In genomic region chr1:25641329-25641725, GRCh38 we compare ENCODE assay signal across 26 cellular contexts. TPM values are rescaled to one million over a fixed set of nuclear protein-coding genes. Genes with fewer than 3 reads are reported as not detected.
DNase-seq lines count a peak whose midpoint lies in the region; ATAC-seq and TF ChIP-seq lines count a peak whose summit lies in the region.
"Had no signal": no experiment of that assay in that cellular context is flagged by ENCODE, and none has a peak within 500 bp of the region (broad histone marks: within the 10 kb centered on the region; RNA-seq: fewer than 3 reads in every experiment).

No MANE protein-coding gene starts in this region.

- H3K9ac ChIP-seq in liver (ENCODE audit: low read depth in 1 of 2, low read length in 2 of 2): no peak overlapping the region
- no peak overlapping the region for H3K9ac ChIP-seq in smooth muscle cell (ENCODE audit: low read depth)
- H3K9ac ChIP-seq: GM23248 had no signal

- H3K27ac Mint-ChIP-seq in activated CD8-positive, alpha-beta T cell treated with anti-CD3 and anti-CD28 coated beads, Interleukin-2, amount 10 ng/mL, durations not matched to agents 7 days and 5 days: peak overlapping the region; percentile 25
- H3K27ac Mint-ChIP-seq in activated CD8-positive, alpha-beta T cell treated with anti-CD3 and anti-CD28 coated beads for 36 hours: no peak overlapping the region
- no peak overlapping the region for H3K27ac Mint-ChIP-seq in activated T-helper 17 cell treated with anti-CD3 and anti-CD28 coated beads, Interleukin-2, amount 50 U/mL, for 72 hours

- peaks cover 30% of the 10 kb centered on the region for H3K9me3 Mint-ChIP-seq in activated CD8-positive, alpha-beta T cell treated with anti-CD3 and anti-CD28 coated beads, Interleukin-2, amount 10 ng/mL, durations not matched to agents 7 days and 5 days (ENCODE audit: insufficient read depth)
- peaks cover 20% of the 10 kb centered on the region for H3K9me3 Mint-ChIP-seq in activated CD8-positive, alpha-beta T cell treated with anti-CD3 and anti-CD28 coated beads for 36 hours
- no peaks in the 10 kb centered on the region for H3K9me3 Mint-ChIP-seq in activated T-helper 17 cell treated with anti-CD3 and anti-CD28 coated beads, Interleukin-2, amount 50 U/mL, for 72 hours

- POLR2A ChIA-PET in activated CD8-positive, alpha-beta T cell treated with anti-CD3 and anti-CD28 coated beads, Interleukin-2, amount 10 ng/mL, durations not matched to agents 7 days and 5 days (lab: Charles Lee): interaction anchor here (0.8 to 1.1 kb wide), 3 partner anchors 9 to 35 kb away, joined by 3 to 7 read pairs (median 4); no protein-coding TSS in a partner anchor
- POLR2A ChIA-PET in activated CD8-positive, alpha-beta T cell treated with anti-CD3 and anti-CD28 coated beads for 36 hours (lab: Charles Lee): interaction anchor here (1.0 to 2.7 kb wide), 4 partner anchors 14 to 34 kb away, joined by 3 to 10 read pairs (median 4); no protein-coding TSS in a partner anchor

- H3K36me3 Mint-ChIP-seq in activated CD8-positive, alpha-beta T cell treated with anti-CD3 and anti-CD28 coated beads, Interleukin-2, amount 10 ng/mL, durations not matched to agents 7 days and 5 days (ENCODE audit: low read depth): peaks cover 70% of the 10 kb centered on the region
- peaks cover 22% of the 10 kb centered on the region for H3K36me3 Mint-ChIP-seq in activated CD8-positive, alpha-beta T cell treated with anti-CD3 and anti-CD28 coated beads for 36 hours (ENCODE audit: low read depth)
- H3K36me3 Mint-ChIP-seq in activated T-helper 17 cell treated with anti-CD3 and anti-CD28 coated beads, Interleukin-2, amount 50 U/mL, for 72 hours (ENCODE audit: low read depth): no peaks in the 10 kb centered on the region

- H3K4me1 ChIP-seq in liver (ENCODE audit: control insufficient read depth in 4 of 4, insufficient read depth in 4 of 4, low read length in 3 of 4) (peaks cover 7 to 14% (median 9%) of the 10 kb centered on the region in 4 donors), right lobe of liver (peaks cover 0 to 12% (median 3%) of the 10 kb centered on the region in 4 donors), smooth muscle cell (ENCODE audit: low read depth) (peaks cover 18% of the 10 kb centered on the region), vagina (peaks cover 31% of the 10 kb centered on the region)

- H3K9me3 ChIP-seq in liver (ENCODE audit: control insufficient read depth in 4 of 4, low read length in 3 of 4) (no peaks in the 10 kb centered on the region), right lobe of liver (peaks cover 0 to 6% (median 0%) of the 10 kb centered on the region in 4 donors), smooth muscle cell (replicated peaks; ENCODE audit: low read depth) (no peaks in the 10 kb centered on the region), vagina (no peaks in the 10 kb centered on the region)

- CTCF ChIA-PET in activated CD8-positive, alpha-beta T cell treated with anti-CD3 and anti-CD28 coated beads, Interleukin-2, amount 10 ng/mL, durations not matched to agents 7 days and 5 days (lab: Charles Lee): interaction anchor here (1.3 to 5.7 kb wide), 3 partner anchors 9 to 22 kb away, joined by 7 to 63 read pairs (median 10); no protein-coding TSS in a partner anchor
- CTCF ChIA-PET in activated CD8-positive, alpha-beta T cell treated with anti-CD3 and anti-CD28 coated beads for 36 hours (lab: Charles Lee): interaction anchor here (1.1 to 4.9 kb wide), 3 partner anchors 9 to 169 kb away, joined by 4 to 25 read pairs (median 22); no protein-coding TSS in a partner anchor

- H3K4me3 Mint-ChIP-seq in activated CD8-positive, alpha-beta T cell treated with anti-CD3 and anti-CD28 coated beads, Interleukin-2, amount 10 ng/mL, durations not matched to agents 7 days and 5 days: no peak overlapping the region
- no peak overlapping the region for H3K4me3 Mint-ChIP-seq in activated CD8-positive, alpha-beta T cell treated with anti-CD3 and anti-CD28 coated beads for 36 hours
- peak overlapping the region; percentile 67 for H3K4me3 Mint-ChIP-seq in activated T-helper 17 cell treated with anti-CD3 and anti-CD28 coated beads, Interleukin-2, amount 50 U/mL, for 72 hours
- H3K4me3 Mint-ChIP-seq: neural crest cell had no signal

- TF ChIP-seq POLR2A in right lobe of liver (IDR thresholded peaks at IDR 0.05) (no peak), vagina (IDR thresholded peaks at IDR 0.05) (no peak)

- intact Hi-C loops in activated CD8-positive, alpha-beta T cell treated with anti-CD3 and anti-CD28 coated beads for 36 hours (cut with micrococcal nuclease): no loop called here
- intact Hi-C loops in right lobe of liver (cut with DNase I): no loop called here
- intact Hi-C loops in vagina (cut with DNase I): no loop called here

- H3K79me2 ChIP-seq in smooth muscle cell (ENCODE audit: low read depth): no peaks in the 10 kb centered on the region

- H2AFZ ChIP-seq in smooth muscle cell (ENCODE audit: low read depth): no peak overlapping the region
- H2AFZ ChIP-seq: GM23248 had no signal

- no peak for TF ChIP-seq CTCF in activated CD8-positive, alpha-beta T cell treated with anti-CD3 and anti-CD28 coated beads for 36 hours (IDR thresholded peaks at IDR 0.05)
- no peak for TF ChIP-seq CTCF in liver (IDR thresholded peaks at IDR 0.05; ENCODE audit: low read depth, low read length, missing input control)
- no peak for TF ChIP-seq CTCF in right lobe of liver (IDR thresholded peaks at IDR 0.05)
- TF ChIP-seq CTCF in smooth muscle cell (IDR thresholded peaks at IDR 0.05; ENCODE audit: borderline replicate concordance, insufficient read depth, poor library complexity, severe bottlenecking): no peak
- TF ChIP-seq CTCF in vagina (IDR thresholded peaks at IDR 0.05): no peak

- no peaks in the 10 kb centered on the region for H3F3A ChIP-seq in smooth muscle cell (ENCODE audit: low read depth)

- no peak overlapping the region for H3K4me3 ChIP-seq in liver (ENCODE audit: low read depth in 1 of 3, low read length in 3 of 3)
- H3K4me3 ChIP-seq in right lobe of liver: no peak overlapping the region
- no peak overlapping the region for H3K4me3 ChIP-seq in smooth muscle cell
- no peak overlapping the region for H3K4me3 ChIP-seq in vagina
- H3K4me3 ChIP-seq: dorsolateral prefrontal cortex, GM23248, mucosa of descending colon, thoracic aorta had no signal

- peaks cover 33% of the 10 kb centered on the region for H3K27me3 Mint-ChIP-seq in activated CD8-positive, alpha-beta T cell treated with anti-CD3 and anti-CD28 coated beads, Interleukin-2, amount 10 ng/mL, durations not matched to agents 7 days and 5 days (ENCODE audit: low read depth)
- H3K27me3 Mint-ChIP-seq in activated CD8-positive, alpha-beta T cell treated with anti-CD3 and anti-CD28 coated beads for 36 hours: peaks cover 8% of the 10 kb centered on the region
- no peaks in the 10 kb centered on the region for H3K27me3 Mint-ChIP-seq in activated T-helper 17 cell treated with anti-CD3 and anti-CD28 coated beads, Interleukin-2, amount 50 U/mL, for 72 hours

- 77% methylated on average over 4 of the region's 4 CpGs for WGBS in liver
- 61% methylated on average over 4 of the region's 4 CpGs for WGBS in right lobe of liver (ENCODE audit: insufficient coverage, low coverage, low lambda C conversion rate, missing lambda C conversion rate)
- WGBS in smooth muscle cell (ENCODE audit: low lambda C conversion rate): 87% methylated on average over 4 of the region's 4 CpGs

- ATAC-seq in activated CD8-positive, alpha-beta T cell treated with anti-CD3 and anti-CD28 coated beads, Interleukin-2, amount 10 ng/mL, durations not matched to agents 7 days and 5 days: no peak
- ATAC-seq in activated CD8-positive, alpha-beta T cell treated with anti-CD3 and anti-CD28 coated beads for 36 hours: no peak
- ATAC-seq in right lobe of liver (no peak), GM21723 (IDR thresholded peaks at IDR 0.05; ENCODE audit: unreplicated experiment) (no peak)
- no peak for ATAC-seq in activated T-helper 17 cell treated with anti-CD3 and anti-CD28 coated beads, Interleukin-2, amount 50 U/mL, for 72 hours (replicated peaks)
- ATAC-seq: HepG2, PC-3 had no signal

- H3K27ac ChIP-seq in liver (ENCODE audit: low read depth in 1 of 2, low read length in 2 of 2) (peak overlapping the region; percentile 10 to 36), right lobe of liver (peak overlapping the region in 1 of 3 donors; percentile 22), smooth muscle cell (ENCODE audit: low read depth) (no peak overlapping the region), vagina (no peak overlapping the region)
- H3K27ac ChIP-seq: brain microvascular endothelial cell, GM23248 had no signal

- no peaks in the 10 kb centered on the region for H4K20me1 ChIP-seq in smooth muscle cell (ENCODE audit: low read depth)

- H3K4me1 Mint-ChIP-seq in activated CD8-positive, alpha-beta T cell treated with anti-CD3 and anti-CD28 coated beads, Interleukin-2, amount 10 ng/mL, durations not matched to agents 7 days and 5 days (ENCODE audit: low read depth): peaks cover 54% of the 10 kb centered on the region
- H3K4me1 Mint-ChIP-seq in activated CD8-positive, alpha-beta T cell treated with anti-CD3 and anti-CD28 coated beads for 36 hours (ENCODE audit: low read depth): peaks cover 53% of the 10 kb centered on the region
- H3K4me1 Mint-ChIP-seq in activated T-helper 17 cell treated with anti-CD3 and anti-CD28 coated beads, Interleukin-2, amount 50 U/mL, for 72 hours: peaks cover 23% of the 10 kb centered on the region

- DNase-seq in activated CD8-positive, alpha-beta T cell treated with anti-CD3 and anti-CD28 coated beads, Interleukin-2, amount 10 ng/mL, durations not matched to agents 7 days and 5 days: no peak
- no peak for DNase-seq in activated CD8-positive, alpha-beta T cell treated with anti-CD3 and anti-CD28 coated beads for 36 hours
- no peak for DNase-seq in right lobe of liver
- DNase-seq in smooth muscle cell (lab: John Stamatoyannopoulos, UW; ENCODE audit: unreplicated experiment): no peak
- no peak for DNase-seq in vagina (ENCODE audit: extremely low spot score in 2 of 2)
- DNase-seq: activated CD4-positive, alpha-beta T cell treated with anti-CD3 and anti-CD28 coated beads for 48 hours; activated effector memory CD4-positive, alpha-beta T cell treated with anti-CD3 and anti-CD28 coated beads, Interleukin-2, amount 50 U/mL, for 16 hours; amygdala; brain microvascular endothelial cell; dorsolateral prefrontal cortex; foreskin melanocyte; Karpas-422; mucosa of descending colon; NCI-H1417 treated with DMSO at 0.1 percent for 48 hours; NCI-H2029 treated with DMSO at 0.1 percent for 48 hours; NCI-H526 treated with DMSO at 0.1 percent for 48 hours; PC-3; stimulated activated CD4-positive, alpha-beta T cell treated with anti-CD3 and anti-CD28 coated beads, Interleukin-1b, Interleukin-23, amount 100 ng/mL, for 48 hours; stimulated activated naive CD4-positive, alpha-beta T cell treated with Interleukin-2 at 50 U/mL for 16 hours had no signal

- H3K4me2 ChIP-seq in smooth muscle cell: peak overlapping the region; percentile 41

- no peak for TF ChIP-seq RAD21 in liver (IDR thresholded peaks at IDR 0.05)

- H3K27me3 ChIP-seq in liver (ENCODE audit: control insufficient read depth in 4 of 4, insufficient read depth in 4 of 4, low read length in 3 of 4) (no peaks in the 10 kb centered on the region), right lobe of liver (no peaks in the 10 kb centered on the region), smooth muscle cell (ENCODE audit: low read depth) (no peaks in the 10 kb centered on the region), vagina (no peaks in the 10 kb centered on the region)
- H3K27me3 ChIP-seq: dorsolateral prefrontal cortex had no signal

- H3K36me3 ChIP-seq in liver (ENCODE audit: control insufficient read depth in 4 of 4, insufficient read depth in 3 of 4, low read depth in 1 of 4, low read length in 3 of 4) (no peaks in the 10 kb centered on the region), right lobe of liver (no peaks in the 10 kb centered on the region), smooth muscle cell (ENCODE audit: low read depth) (no peaks in the 10 kb centered on the region), vagina (no peaks in the 10 kb centered on the region)
- H3K36me3 ChIP-seq: brain microvascular endothelial cell, thoracic aorta had no signal

RNA-seq across cellular contexts. Expression of gene MAN1C1, which starts 24.7 kb away (rescaled TPM):
- 10 to 100 TPM; 16.8 to 17.9 TPM for total RNA-seq in activated CD8-positive, alpha-beta T cell treated with anti-CD3 and anti-CD28 coated beads, Interleukin-2, amount 10 ng/mL, durations not matched to agents 7 days and 5 days
- 1 to 10 TPM; 3.7 to 4.4 TPM for total RNA-seq in activated CD8-positive, alpha-beta T cell treated with anti-CD3 and anti-CD28 coated beads for 36 hours
- total RNA-seq in liver (1 to 10 TPM; 6.3 to 9.3 TPM), right lobe of liver (10 to 100 TPM; 10.7 to 38.8 (median 21.0) TPM), smooth muscle cell (5.0 and 10.5 TPM in 2 replicates), vagina (31.4 TPM)
- polyA plus RNA-seq in liver (10 to 100 TPM in 1 of 2 donors, 1 to 10 TPM in 1; 6.9 to 16.0 TPM), smooth muscle cell (4.2 and 4.4 TPM in 2 replicates)
- 1 to 10 TPM; 6.2 to 7.7 TPM for total RNA-seq in activated T-helper 17 cell treated with anti-CD3 and anti-CD28 coated beads, Interleukin-2, amount 50 U/mL, for 72 hours

Comparison
In these comparisons a context has a peak if more than half of its experiments do, and no peak if none do; other contexts are left out.
1. H3K27ac ChIP-seq: peak in liver (2 of 2); none in smooth muscle cell (single experiment) and vagina (single experiment).